In the genomic region with DNA sequence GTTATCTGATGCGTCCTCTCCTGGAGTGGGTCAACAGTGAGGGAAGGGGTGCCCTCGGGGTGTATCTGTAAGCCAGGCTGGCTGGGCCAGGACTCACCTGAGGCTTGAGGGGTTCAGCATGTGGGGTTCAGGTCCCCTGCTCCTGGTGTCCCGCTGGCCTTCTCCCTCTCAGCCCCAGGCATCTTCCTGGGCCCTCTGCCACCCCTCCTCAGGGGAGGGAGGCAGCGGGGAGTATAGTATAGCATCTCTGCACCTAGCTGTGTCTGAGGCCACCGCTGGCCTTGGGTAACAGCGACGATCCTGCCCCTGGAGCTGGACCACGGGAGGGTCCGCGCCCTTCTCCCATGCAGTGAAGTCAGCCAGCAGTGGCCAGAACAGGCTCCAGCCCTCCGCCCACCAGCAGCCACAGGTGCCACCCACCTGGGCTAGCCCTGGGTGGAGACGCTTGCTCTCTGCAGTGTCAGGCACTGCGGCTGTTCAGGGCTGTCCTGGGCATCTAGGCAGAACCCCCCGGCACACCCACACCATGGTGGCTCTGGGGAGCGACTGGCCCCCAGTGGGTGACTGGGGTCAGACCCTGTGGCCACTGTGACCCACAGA, we compare ENCODE assay signal across 17 cellular contexts.
DNase-seq lines count a peak whose midpoint lies in the region; ATAC-seq, FAIRE-seq and TF ChIP-seq lines count a peak whose summit lies in the region.
"Had no signal": no experiment of that assay in that cellular context is flagged by ENCODE, and none has a peak within 500 bp of the region (broad histone marks: within the 10 kb centered on the region; RNA-seq: fewer than 3 reads in every experiment).

No MANE protein-coding gene starts in this region.

- no peak overlapping the region for H3K27ac Mint-ChIP-seq in activated naive CD4-positive, alpha-beta T cell treated with anti-CD3 and anti-CD28 coated beads, Interleukin-2, amount 50 U/mL, for 72 hours
- H3K27ac Mint-ChIP-seq in chondrocyte (ENCODE audit: unreplicated experiment) (no peak overlapping the region), nephron progenitor cell (no peak overlapping the region)
- H3K27ac Mint-ChIP-seq: CD4-positive, CD25-positive, alpha-beta regulatory T cell; HFFc6 had no signal

- no peak for TF ChIP-seq EP300 in sigmoid colon (IDR thresholded peaks at IDR 0.05)

- peaks cover 0 to 19% (median 15%) of the 10 kb centered on the region in 4 donors for H3K4me1 ChIP-seq in sigmoid colon
- H3K4me1 ChIP-seq: BLaER1 had no signal

- H3K27me3 Mint-ChIP-seq in chondrocyte (ENCODE audit: low read depth) (peaks cover 12% of the 10 kb centered on the region), nephron progenitor cell (ENCODE audit: low read depth, poor library complexity) (peaks cover 34% of the 10 kb centered on the region)

- H3K27me3 ChIP-seq in sigmoid colon, result peaks cover 23 to 86% (median 67%) of the 10 kb centered on the region in 3 donors

- no peaks in the 10 kb centered on the region for H3K9me3 Mint-ChIP-seq in activated naive CD4-positive, alpha-beta T cell treated with anti-CD3 and anti-CD28 coated beads, Interleukin-2, amount 50 U/mL, for 72 hours
- H3K9me3 Mint-ChIP-seq in chondrocyte (ENCODE audit: low read depth) (no peaks in the 10 kb centered on the region), nephron progenitor cell (no peaks in the 10 kb centered on the region)
- H3K9me3 Mint-ChIP-seq: HFFc6 had no signal

- intact Hi-C loops in sigmoid colon (cut with DNase I), result loop anchor here (10.0 kb wide), 1 partner anchor 162 kb away; no protein-coding TSS in a partner anchor

- H3K36me3 ChIP-seq in sigmoid colon, result no peaks in the 10 kb centered on the region
- H3K36me3 ChIP-seq: BLaER1, HAP-1 had no signal

- no peak for TF ChIP-seq POLR2A in sigmoid colon (IDR thresholded peaks at IDR 0.05)

- no peaks in the 10 kb centered on the region for H3K4me1 Mint-ChIP-seq in chondrocyte (ENCODE audit: low read depth)
- peaks cover 24% of the 10 kb centered on the region for H3K4me1 Mint-ChIP-seq in nephron progenitor cell

- H3K27ac ChIP-seq in sigmoid colon, result no peak overlapping the region
- H3K27ac ChIP-seq: 22Rv1, BLaER1, HL-60 had no signal

- H3K4me3 ChIP-seq in sigmoid colon, result no peak overlapping the region
- H3K4me3 ChIP-seq: BLaER1, HAP-1 had no signal

- TF ChIP-seq CTCF in chondrocyte (IDR thresholded peaks at IDR 0.05) (no peak), nephron progenitor cell (IDR thresholded peaks at IDR 0.05) (no peak), sigmoid colon (IDR thresholded peaks at IDR 0.05) (no peak)

- no peak for FAIRE-seq in RCC 7860 (lab: Jason Lieb, UNC)
- FAIRE-seq: H1 had no signal

- H3K4me3 Mint-ChIP-seq in chondrocyte (ENCODE audit: unreplicated experiment) (no peak overlapping the region), nephron progenitor cell (no peak overlapping the region)
- H3K4me3 Mint-ChIP-seq: HFFc6 had no signal

- H3K9me3 ChIP-seq in sigmoid colon, result no peaks in the 10 kb centered on the region
- H3K9me3 ChIP-seq: HAP-1 had no signal

- no peaks in the 10 kb centered on the region for H3K36me3 Mint-ChIP-seq in activated naive CD4-positive, alpha-beta T cell treated with anti-CD3 and anti-CD28 coated beads, Interleukin-2, amount 50 U/mL, for 72 hours
- H3K36me3 Mint-ChIP-seq in chondrocyte (ENCODE audit: low read depth) (no peaks in the 10 kb centered on the region), nephron progenitor cell (ENCODE audit: low read depth) (no peaks in the 10 kb centered on the region)
- H3K36me3 Mint-ChIP-seq: CD4-positive, CD25-positive, alpha-beta regulatory T cell had no signal

- 67 to 74% methylated on average over 15 of the region's 15 CpGs for WGBS in sigmoid colon, 2 donors

- peak; percentile 4 for DNase-seq in activated naive CD4-positive, alpha-beta T cell treated with anti-CD3 and anti-CD28 coated beads, Interleukin-2, amount 50 U/mL, for 16 hours
- no peak for DNase-seq in activated naive CD4-positive, alpha-beta T cell treated with anti-CD3 and anti-CD28 coated beads, Interleukin-2, amount 50 U/mL, for 72 hours (ENCODE audit: low spot score in 2 of 2)
- peak; percentile 70 for DNase-seq in chondrocyte (ENCODE audit: low spot score)
- DNase-seq in nephron progenitor cell, result peak; percentile 1
- DNase-seq in sigmoid colon, result peak; percentile 28
- DNase-seq in RCC 7860 (ENCODE audit: low spot score), result no peak
- DNase-seq in NCI-H1048 (lab: John Stamatoyannopoulos, UW), result no peak
- DNase-seq in activated CD4-positive, alpha-beta T cell treated with anti-CD3 and anti-CD28 coated beads for 48 hours, result no peak
- DNase-seq: AML-193, DMS53, HFFc6 had no signal

- ATAC-seq in activated naive CD4-positive, alpha-beta T cell treated with anti-CD3 and anti-CD28 coated beads, Interleukin-2, amount 50 U/mL, for 72 hours, result no peak

Comparison
In these comparisons a context has a peak if more than half of its experiments do, and no peak if none do; other contexts are left out.
1. DNase-seq: peak in activated naive CD4-positive, alpha-beta T cell treated with anti-CD3 and anti-CD28 coated beads, Interleukin-2, amount 50 U/mL, for 16 hours (single experiment), chondrocyte (single experiment), nephron progenitor cell (single experiment) and sigmoid colon (single experiment); none in activated naive CD4-positive, alpha-beta T cell treated with anti-CD3 and anti-CD28 coated beads, Interleukin-2, amount 50 U/mL, for 72 hours (0 of 2), RCC 7860 (single experiment), NCI-H1048 (single experiment) and activated CD4-positive, alpha-beta T cell treated with anti-CD3 and anti-CD28 coated beads for 48 hours (single experiment).